In the genomic region with DNA sequence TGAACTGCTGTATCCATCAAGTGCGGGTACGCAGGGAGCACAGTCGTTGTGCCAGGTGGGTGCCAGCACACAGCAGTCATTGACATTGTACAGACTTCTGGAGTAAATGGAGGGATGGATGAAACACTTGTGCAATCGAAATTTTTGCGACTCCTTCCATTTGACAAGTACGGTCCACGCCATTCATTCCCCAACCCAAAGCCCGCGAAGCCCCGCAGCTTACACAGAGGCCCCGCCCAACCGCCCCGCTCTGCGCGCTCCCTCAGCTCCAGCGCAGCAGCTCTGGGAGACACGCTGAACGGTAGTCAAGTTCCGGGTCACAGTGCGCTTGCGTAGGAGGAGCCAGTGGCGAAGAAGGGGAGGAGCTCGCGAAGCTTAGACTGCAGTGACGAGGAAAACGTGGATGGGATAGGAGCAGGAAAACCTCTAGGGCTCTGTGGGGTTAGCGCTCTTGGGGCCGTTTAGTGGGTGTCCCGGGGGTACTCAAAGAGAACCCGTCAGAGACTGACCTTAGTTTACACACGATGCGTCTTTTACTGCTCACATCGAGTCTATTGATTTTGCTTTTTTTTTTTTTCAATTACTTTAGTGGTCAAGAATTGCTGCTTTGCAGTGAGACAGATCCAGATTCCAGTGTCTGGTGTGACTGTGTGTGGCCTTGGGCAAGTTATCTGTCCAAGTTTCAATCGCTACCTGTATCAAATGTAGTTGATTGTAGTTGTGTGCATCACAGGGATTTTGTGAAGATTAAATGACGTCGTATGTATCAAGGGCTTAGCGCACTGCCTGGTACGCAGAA, we compare ENCODE assay signal across 8 cellular contexts. TPM values are rescaled to one million over a fixed set of nuclear protein-coding genes. Genes with fewer than 3 reads are reported as not detected.
DNase-seq lines count a peak whose midpoint lies in the region; ATAC-seq and TF ChIP-seq lines count a peak whose summit lies in the region.

No MANE protein-coding gene starts in this region.

- TF ChIP-seq POLR2A in esophagus squamous epithelium (IDR thresholded peaks at IDR 0.05), result peak in 1 of 4 donors; percentile 49

- H3K27ac Mint-ChIP-seq in Calu3 (ENCODE audit: unreplicated experiment), result peak overlapping the region; percentile 36

- H3K36me3 Mint-ChIP-seq in Calu3 (ENCODE audit: insufficient read depth, unreplicated experiment), result peaks cover 7% of the 10 kb centered on the region
- no peaks in the 10 kb centered on the region for H3K36me3 Mint-ChIP-seq in activated T-cell treated with anti-CD3 and anti-CD28 coated beads, Interleukin-2, amount 50 U/mL, for 4 hours (ENCODE audit: insufficient read depth)

- H3K9me3 ChIP-seq in OCI-LY3 (ENCODE audit: insufficient read depth, low read length), result no peaks in the 10 kb centered on the region
- H3K9me3 ChIP-seq in esophagus squamous epithelium, result no peaks in the 10 kb centered on the region
- no peaks in the 10 kb centered on the region for H3K9me3 ChIP-seq in muscle layer of duodenum (ENCODE audit: control insufficient read depth in 1 of 2, low read length in 2 of 2)

- intact Hi-C loops in Calu3 (cut with micrococcal nuclease; ENCODE audit: unreplicated experiment), result loop anchor here (5.0 kb wide), 1 partner anchor 59 kb away; a partner anchor contains a TSS
- intact Hi-C loops in esophagus squamous epithelium (cut with DNase I), result no loop called here

- H3K27me3 Mint-ChIP-seq in Calu3 (ENCODE audit: unreplicated experiment), result no peaks in the 10 kb centered on the region
- H3K27me3 Mint-ChIP-seq in activated T-cell treated with anti-CD3 and anti-CD28 coated beads, Interleukin-2, amount 50 U/mL, for 4 hours (ENCODE audit: low read depth), result peaks cover 20% of the 10 kb centered on the region

- DNase-seq in Calu3 (peak; percentile 78), HuH-7 (ENCODE audit: low spot score) (peak; percentile 93), esophagus squamous epithelium (lab: John Stamatoyannopoulos, UW) (peak; percentile 37)
- peak; percentile 82 for DNase-seq in activated T-cell treated with anti-CD3 and anti-CD28 coated beads, Interleukin-2, amount 50 U/mL, for 4 hours
- DNase-seq in stimulated activated CD8-positive, alpha-beta memory T cell treated with anti-CD3 and anti-CD28 coated beads, Interleukin-7, amount 100 ng/mL, for 1 hour (ENCODE audit: low read depth in 2 of 2), result peak; percentile 63 to 73

- ATAC-seq in GM21447 (IDR thresholded peaks at IDR 0.05; ENCODE audit: unreplicated experiment), result peak; percentile 100
- ATAC-seq in activated T-cell treated with anti-CD3 and anti-CD28 coated beads, Interleukin-2, amount 50 U/mL, for 4 hours, result peak; percentile 100

- peak overlapping the region; percentile 62 for H3K4me3 Mint-ChIP-seq in Calu3 (ENCODE audit: low read depth, unreplicated experiment)
- peak overlapping the region; percentile 87 for H3K4me3 Mint-ChIP-seq in activated T-cell treated with anti-CD3 and anti-CD28 coated beads, Interleukin-2, amount 50 U/mL, for 4 hours

- CTCF ChIA-PET in Calu3 (lab: Charles Lee), result interaction anchor here (0.6 to 0.9 kb wide), 4 partner anchors 10 to 692 kb away, joined by 3 to 4 read pairs (median 3); no protein-coding TSS in a partner anchor

- H4K20me1 ChIP-seq in OCI-LY3 (ENCODE audit: insufficient read depth, low read length), result no peaks in the 10 kb centered on the region

- H3K4me1 ChIP-seq in OCI-LY3 (ENCODE audit: low read length), result peaks cover 11% of the 10 kb centered on the region
- peaks cover 0 to 13% (median 0%) of the 10 kb centered on the region in 3 donors for H3K4me1 ChIP-seq in esophagus squamous epithelium
- peaks cover 0 to 8% of the 10 kb centered on the region in 2 donors for H3K4me1 ChIP-seq in muscle layer of duodenum (ENCODE audit: control insufficient read depth in 1 of 2, insufficient read depth in 2 of 2, low read length in 2 of 2)

- no peaks in the 10 kb centered on the region for H3K4me1 Mint-ChIP-seq in Calu3 (ENCODE audit: low read depth, unreplicated experiment)
- H3K4me1 Mint-ChIP-seq in activated T-cell treated with anti-CD3 and anti-CD28 coated beads, Interleukin-2, amount 50 U/mL, for 4 hours (ENCODE audit: low read depth), result peaks cover 12% of the 10 kb centered on the region

- no peaks in the 10 kb centered on the region for H3K79me2 ChIP-seq in OCI-LY3 (ENCODE audit: low read length)

- TF ChIP-seq CTCF in Calu3 (IDR thresholded peaks at IDR 0.05; ENCODE audit: unreplicated experiment), result no peak
- TF ChIP-seq CTCF in OCI-LY3 (IDR thresholded peaks at IDR 0.05; ENCODE audit: low read depth, low read length), result no peak
- TF ChIP-seq CTCF in esophagus squamous epithelium (IDR thresholded peaks at IDR 0.05), result no peak

- H3K36me3 ChIP-seq in OCI-LY3 (replicated peaks; ENCODE audit: low read depth, low read length) (no peaks in the 10 kb centered on the region), esophagus squamous epithelium (no peaks in the 10 kb centered on the region), muscle layer of duodenum (ENCODE audit: control insufficient read depth in 1 of 2, insufficient read depth in 2 of 2, low read length in 2 of 2) (no peaks in the 10 kb centered on the region)

- H3K9ac ChIP-seq in OCI-LY3 (ENCODE audit: low read length), result peak overlapping the region; percentile 69

- no peaks in the 10 kb centered on the region for H3K27me3 ChIP-seq in OCI-LY3 (ENCODE audit: low read depth, low read length)
- H3K27me3 ChIP-seq in esophagus squamous epithelium, result peaks cover 0 to 10% (median 0%) of the 10 kb centered on the region in 4 donors
- no peaks in the 10 kb centered on the region for H3K27me3 ChIP-seq in muscle layer of duodenum (ENCODE audit: low read depth, low read length)

- H3K4me2 ChIP-seq in OCI-LY3 (ENCODE audit: low read length), result peak overlapping the region; percentile 95

- WGBS in esophagus squamous epithelium, 2 donors, result 13 to 32% methylated on average over 15 to 27 of the region's 38 CpGs

- peak overlapping the region; percentile 98 for H2AFZ ChIP-seq in OCI-LY3 (ENCODE audit: low read depth, low read length)

- peaks cover 4% of the 10 kb centered on the region for H3K9me3 Mint-ChIP-seq in Calu3 (ENCODE audit: low read depth, unreplicated experiment)
- no peaks in the 10 kb centered on the region for H3K9me3 Mint-ChIP-seq in activated T-cell treated with anti-CD3 and anti-CD28 coated beads, Interleukin-2, amount 50 U/mL, for 4 hours

- BruUV-seq in Calu3 (replicated peaks; lab: Mats Ljungman, UMichigan), result no TSS peak

- peak overlapping the region; percentile 84 for H3K4me3 ChIP-seq in OCI-LY3 (ENCODE audit: low read length)
- peak overlapping the region; percentile 31 to 72 (median 50) for H3K4me3 ChIP-seq in esophagus squamous epithelium
- peak overlapping the region; percentile 59 to 60 for H3K4me3 ChIP-seq in muscle layer of duodenum (ENCODE audit: low read depth in 1 of 2, low read length in 2 of 2)

- H3K27ac ChIP-seq in OCI-LY3 (ENCODE audit: low read length) (no peak overlapping the region), esophagus squamous epithelium (peak overlapping the region; percentile 9 to 42 (median 32)), muscle layer of duodenum (ENCODE audit: low read length) (no peak overlapping the region)

RNA-seq across cellular contexts. Expression of a gene that starts 15.3 kb away (rescaled TPM):
- total RNA-seq in Calu3 (2022) (16.3 and 23.5 TPM in 2 replicates), esophagus squamous epithelium (10 to 100 TPM; 14.9 to 24.2 (median 18.1) TPM)
- 10 to 100 TPM; 12.2 to 13.8 (median 12.6) TPM for total RNA-seq in activated T-cell treated with anti-CD3 and anti-CD28 coated beads, Interleukin-2, amount 50 U/mL, for 4 hours

RNA-seq across cellular contexts. Expression of a gene that starts 58.9 kb away (rescaled TPM):
- total RNA-seq in Calu3 (2022) (15.3 and 17.7 TPM in 2 replicates), esophagus squamous epithelium (10 to 100 TPM in 3 of 4 donors, 1 to 10 TPM in 1; 8.4 to 24.6 (median 19.3) TPM)
- 10 to 100 TPM; 26.8 to 30.2 (median 29.1) TPM for total RNA-seq in activated T-cell treated with anti-CD3 and anti-CD28 coated beads, Interleukin-2, amount 50 U/mL, for 4 hours

Comparison
In these comparisons a context has a peak if more than half of its experiments do, and no peak if none do; other contexts are left out.
1. DNase-seq: peak in every context shown above with its lines; median percentile 93 in HuH-7; 82 in activated T-cell treated with anti-CD3 and anti-CD28 coated beads, Interleukin-2, amount 50 U/mL, for 4 hours; 78 in Calu3; 68 in stimulated activated CD8-positive, alpha-beta memory T cell treated with anti-CD3 and anti-CD28 coated beads, Interleukin-7, amount 100 ng/mL, for 1 hour; 37 in esophagus squamous epithelium.
2. H3K27ac ChIP-seq: peak in esophagus squamous epithelium (4 of 4); none in OCI-LY3 (single experiment) and muscle layer of duodenum (single experiment).
3. Peak in every context shown above with its lines, with median percentiles within 50 percentile points of each other: H3K4me3 ChIP-seq.